20 cellular contexts compared by ENCODE assay signal in the genomic region with DNA sequence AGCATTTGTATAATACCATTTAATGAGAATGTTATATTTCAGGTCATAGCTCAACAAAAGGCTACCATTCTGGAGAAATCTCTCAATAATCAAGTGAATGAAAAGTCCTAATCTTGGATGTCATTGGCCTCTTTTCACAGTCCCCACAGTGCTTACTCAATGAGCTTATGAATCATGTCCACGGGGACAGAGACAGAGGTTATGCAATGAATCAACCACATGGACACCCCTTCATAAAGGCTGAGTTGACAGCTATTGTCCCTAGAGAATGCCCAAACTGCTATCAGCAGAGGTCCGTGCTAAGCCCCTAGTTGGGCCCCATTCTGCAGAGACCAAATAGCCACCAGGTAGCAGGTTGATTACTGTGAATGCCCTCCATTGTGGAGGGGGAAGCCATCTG.
DNase-seq lines count a peak whose midpoint lies in the region; ATAC-seq, FAIRE-seq and TF ChIP-seq lines count a peak whose summit lies in the region.
"Had no signal": no experiment of that assay in that cellular context is flagged by ENCODE, and none has a peak within 500 bp of the region (broad histone marks: within the 10 kb centered on the region; RNA-seq: fewer than 3 reads in every experiment).

No MANE protein-coding gene starts in this region.

- H3K4me1 Mint-ChIP-seq in astrocyte (ENCODE audit: low read depth, unreplicated experiment) (peaks cover 4% of the 10 kb centered on the region), endodermal cell (peaks cover 33% of the 10 kb centered on the region)
- H3K4me1 Mint-ChIP-seq: B cell had no signal

- H2AFZ ChIP-seq in astrocyte (ENCODE audit: low read depth, low read length) = no peak overlapping the region

- WGBS in endodermal cell (ENCODE audit: insufficient coverage in 1 of 2, insufficient read length in 1 of 2), 2 experiments = 68% methylated on average over 2 of the region's 2 CpGs; no CpG with 5 or more reads in 1 of the 2 experiments

- no peak overlapping the region for H3K4me2 ChIP-seq in astrocyte (ENCODE audit: low read length)

- H3K4me3 Mint-ChIP-seq in astrocyte (ENCODE audit: unreplicated experiment) = no peak overlapping the region
- no peak overlapping the region for H3K4me3 Mint-ChIP-seq in endodermal cell
- H3K4me3 Mint-ChIP-seq: B cell; CD4-positive, alpha-beta T cell; H9 had no signal

- H3K27ac ChIP-seq in astrocyte (ENCODE audit: low read depth, low read length) = no peak overlapping the region
- no peak overlapping the region for H3K27ac ChIP-seq in endodermal cell (ENCODE audit: low read depth, low read length)

- H3K27ac Mint-ChIP-seq in astrocyte (ENCODE audit: unreplicated experiment) (no peak overlapping the region), endodermal cell (no peak overlapping the region)
- H3K27ac Mint-ChIP-seq: B cell; CD4-positive, alpha-beta T cell; H9 had no signal

- no peaks in the 10 kb centered on the region for H4K20me1 ChIP-seq in astrocyte (ENCODE audit: insufficient read depth, low read length)

- FAIRE-seq in astrocyte (lab: Jason Lieb, UNC) = peak; percentile 69
- FAIRE-seq: G401.6, GM12891 had no signal

- intact Hi-C loops in Right ventricle myocardium inferior (cut with DNase I) (no loop called here), cardiac septum (cut with DNase I) (no loop called here)

- H3K4me1 ChIP-seq in astrocyte (ENCODE audit: insufficient read depth, low read length) = no peaks in the 10 kb centered on the region
- H3K4me1 ChIP-seq in endodermal cell (ENCODE audit: control insufficient read depth, insufficient read depth, low read length) = peaks cover 12% of the 10 kb centered on the region

- H3K4me3 ChIP-seq in astrocyte (ENCODE audit: insufficient read depth, low read depth, low read length) = no peak overlapping the region
- no peak overlapping the region for H3K4me3 ChIP-seq in endodermal cell (ENCODE audit: low read length)

- H3K9me3 ChIP-seq in astrocyte (ENCODE audit: insufficient read depth, low read depth, low read length) (no peaks in the 10 kb centered on the region), endodermal cell (ENCODE audit: control insufficient read depth, low read length) (peaks cover 8% of the 10 kb centered on the region)

- H3K9ac ChIP-seq in astrocyte (ENCODE audit: low read length) = no peak overlapping the region
- no peak overlapping the region for H3K9ac ChIP-seq in endodermal cell (ENCODE audit: extremely low read depth, low read length, poor library complexity, severe bottlenecking)

- H3K27me3 Mint-ChIP-seq in astrocyte (ENCODE audit: low read depth, unreplicated experiment) (no peaks in the 10 kb centered on the region), endodermal cell (ENCODE audit: insufficient read depth) (no peaks in the 10 kb centered on the region)
- H3K27me3 Mint-ChIP-seq: B cell; CD4-positive, alpha-beta T cell had no signal

- H3K36me3 Mint-ChIP-seq in astrocyte (ENCODE audit: low read depth, unreplicated experiment) (no peaks in the 10 kb centered on the region), endodermal cell (ENCODE audit: low read depth) (peaks cover 7% of the 10 kb centered on the region)

- TF ChIP-seq CTCF in astrocyte (IDR thresholded peaks at IDR 0.05; ENCODE audit: insufficient read depth, low read depth, low read length) = no peak
- no peak for TF ChIP-seq CTCF in endodermal cell (conservative IDR thresholded peaks at IDR 0.05)

- no peaks in the 10 kb centered on the region for H3K27me3 ChIP-seq in astrocyte (ENCODE audit: insufficient read depth, low read length)
- no peaks in the 10 kb centered on the region for H3K27me3 ChIP-seq in endodermal cell (ENCODE audit: control insufficient read depth, insufficient read depth, low read length, poor library complexity, severe bottlenecking)

- peak; percentile 46 for ATAC-seq in Right ventricle myocardium inferior

- DNase-seq in NCI-H1092 (lab: John Stamatoyannopoulos, UW) (peak; percentile 18), NCI-H1092 treated with DMSO at 0.1 percent for 48 hours (lab: John Stamatoyannopoulos, UW) (no peak), Right ventricle myocardium inferior (ENCODE audit: missing footprints) (no peak), cardiac septum (ENCODE audit: low spot score) (no peak), MV-4-11 (lab: John Stamatoyannopoulos, UW) (peak; percentile 17), astrocyte (ENCODE audit: low read depth) (no peak), endodermal cell (no peak), cerebellar cortex (ENCODE audit: low spot score) (no peak)
- DNase-seq: ACHN; C1 segment of cervical spinal cord; Calu3; CD4-positive, alpha-beta T cell; DMS 273 treated with DMSO at 0.1 percent for 48 hours; DMS79 treated with DMSO at 0.1 percent for 48 hours; EL; GOT3; H9 had no signal

- peaks cover 4% of the 10 kb centered on the region for H3K9me3 Mint-ChIP-seq in astrocyte (ENCODE audit: unreplicated experiment)
- peaks cover 9% of the 10 kb centered on the region for H3K9me3 Mint-ChIP-seq in endodermal cell
- H3K9me3 Mint-ChIP-seq: CD4-positive, alpha-beta T cell had no signal

- H3K79me2 ChIP-seq in astrocyte (ENCODE audit: insufficient read depth, low read length) = no peaks in the 10 kb centered on the region

- no peaks in the 10 kb centered on the region for H3K36me3 ChIP-seq in astrocyte (ENCODE audit: insufficient read depth, low read length)
- H3K36me3 ChIP-seq in endodermal cell (ENCODE audit: control insufficient read depth, insufficient read depth, low read length) = no peaks in the 10 kb centered on the region

Comparison
In these comparisons a context has a peak if more than half of its experiments do, and no peak if none do; other contexts are left out.
1. DNase-seq: peak in NCI-H1092 (single experiment) and MV-4-11 (single experiment); none in NCI-H1092 treated with DMSO at 0.1 percent for 48 hours (single experiment), Right ventricle myocardium inferior (single experiment), cardiac septum (single experiment), astrocyte (single experiment), endodermal cell (single experiment) and cerebellar cortex (single experiment).